Comparison of ENCODE assay signal across 1 cellular context in genomic region chr10:97490592-97490991, GRCh38.
TF ChIP-seq lines count a peak whose summit lies in the region.

No MANE protein-coding gene starts in this region.

TF ChIP-seq in GM12878, 131 proteins besides CTCF, POLR2A, EP300 and RAD21:
- TF ChIP-seq POLR2AphosphoS5 (IDR thresholded peaks at IDR 0.05; ENCODE audit: low read length) (no peak), SKIL (IDR thresholded peaks at IDR 0.05; ENCODE audit: low read depth, poor library complexity, severe bottlenecking) (no peak), NR2C2 (IDR thresholded peaks at IDR 0.05; ENCODE audit: borderline replicate concordance, control insufficient read depth, insufficient read length, low read depth) (no peak), HCFC1 (IDR thresholded peaks at IDR 0.05; ENCODE audit: low read length) (no peak)
TF ChIP-seq in GM12878: peak in this region for 0.
